ENCODE assay signal across 1 cellular context in the genomic region with DNA sequence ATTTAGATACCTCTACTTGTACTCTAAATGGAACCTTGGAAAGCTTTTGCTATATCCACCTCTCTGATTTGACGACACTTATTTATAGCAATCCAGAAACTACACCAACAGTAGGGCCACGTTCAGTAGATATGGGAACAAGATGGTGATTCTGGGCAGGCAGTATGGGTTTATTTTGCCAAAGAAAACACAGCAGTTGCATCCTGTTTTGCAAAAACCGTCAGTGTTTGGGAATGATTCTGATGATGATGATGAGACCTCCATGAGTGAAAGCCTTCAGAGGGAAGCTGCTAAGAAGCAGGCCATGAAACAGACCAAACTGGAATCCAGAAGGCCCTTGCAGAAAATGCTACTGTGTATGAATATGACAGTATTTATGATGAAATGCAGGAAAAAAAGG.
TF ChIP-seq lines count a peak whose summit lies in the region.

No MANE protein-coding gene starts in this region.

TF ChIP-seq in GM23338, 12 proteins besides CTCF, POLR2A, EP300 and RAD21 (continued from another document):
- TF ChIP-seq ZNF462 (CRISPR knock-in tag; IDR thresholded peaks at IDR 0.05) = no peak
- no peak for TF ChIP-seq ZNF114 (CRISPR knock-in tag; IDR thresholded peaks at IDR 0.05)
- TF ChIP-seq POLR2AphosphoS5 (IDR thresholded peaks at IDR 0.05; ENCODE audit: low read depth) = no peak
- TF ChIP-seq ETS1 (IDR thresholded peaks at IDR 0.05) = no peak
- TF ChIP-seq EZH2phosphoT487 (IDR thresholded peaks at IDR 0.05; ENCODE audit: unreplicated experiment) = no peak
- TF ChIP-seq EZH2 (IDR thresholded peaks at IDR 0.05; ENCODE audit: low read depth, unreplicated experiment) = no peak
- TF ChIP-seq STAT1 (IDR thresholded peaks at IDR 0.05; ENCODE audit: unreplicated experiment) = no peak
- TF ChIP-seq NANOG (IDR thresholded peaks at IDR 0.05; ENCODE audit: borderline replicate concordance) = no peak
- no peak for TF ChIP-seq CREB1 (CRISPR knock-in tag; IDR thresholded peaks at IDR 0.05; ENCODE audit: low read depth)
